In genomic region chr12:75482636-75483035, GRCh38 we compare ENCODE assay signal across 10 cellular contexts. TPM values are rescaled to one million over a fixed set of nuclear protein-coding genes. Genes with fewer than 3 reads are reported as not detected.
DNase-seq lines count a peak whose midpoint lies in the region; ATAC-seq, FAIRE-seq and TF ChIP-seq lines count a peak whose summit lies in the region.
"Had no signal": no experiment of that assay in that cellular context is flagged by ENCODE, and none has a peak within 500 bp of the region (broad histone marks: within the 10 kb centered on the region; RNA-seq: fewer than 3 reads in every experiment).

No MANE protein-coding gene starts in this region.

- H3K4me1 ChIP-seq in small intestine (ENCODE audit: control insufficient read depth in 2 of 2, insufficient read depth in 1 of 2, low read depth in 1 of 2, low read length in 1 of 2), result no peaks in the 10 kb centered on the region

- no peaks in the 10 kb centered on the region for H3K36me3 ChIP-seq in small intestine (ENCODE audit: control insufficient read depth in 2 of 2, insufficient read depth in 2 of 2, low read length in 2 of 2)

- ATAC-seq in HG03460 (IDR thresholded peaks at IDR 0.05; ENCODE audit: unreplicated experiment), result peak; percentile 21

- 29 to 60% (median 40%) methylated on average over 4 of the region's 4 CpGs for WGBS in small intestine, 3 donors

- TF ChIP-seq CTCF in coronary artery (IDR thresholded peaks at IDR 0.05), result no peak

- no peak for FAIRE-seq in small intestine (lab: Jason Lieb, UNC)

- H3K4me3 ChIP-seq in coronary artery (peak overlapping the region; percentile 67), small intestine (ENCODE audit: low read depth in 1 of 2, low read length in 2 of 2) (peak overlapping the region in 1 of 2 donors; percentile 10)

- H3K27me3 ChIP-seq in small intestine (ENCODE audit: control insufficient read depth in 2 of 2, insufficient read depth in 2 of 2, low read length in 2 of 2), result no peaks in the 10 kb centered on the region

- peak overlapping the region; percentile 73 to 81 for H3K27ac ChIP-seq in coronary artery
- peak overlapping the region in 1 of 2 donors; percentile 84 for H3K27ac ChIP-seq in small intestine (ENCODE audit: low read depth in 1 of 2, low read length in 1 of 2)

- H3K9me3 ChIP-seq in small intestine (ENCODE audit: control insufficient read depth, low read depth), result no peaks in the 10 kb centered on the region

- DNase-seq in NCI-H748 (lab: John Stamatoyannopoulos, UW; ENCODE audit: unreplicated experiment) (peak; percentile 27), NCI-H748 treated with DMSO at 0.1 percent for 48 hours (lab: John Stamatoyannopoulos, UW) (no peak), coronary artery (ENCODE audit: low spot score) (no peak), small intestine (peak; percentile 20), retina (no peak), cerebellar nuclear complex (lab: John Stamatoyannopoulos, UW) (no peak), NCI-H1930 (lab: John Stamatoyannopoulos, UW) (no peak)
- DNase-seq: activated CD8-positive, alpha-beta memory T cell treated with anti-CD3 and anti-CD28 coated beads, Interleukin-2, amount 50 U/mL, for 48 hours; NCI-H187 had no signal

RNA-seq across cellular contexts. Expression of gene GLIPR1, which starts 2.1 kb away (rescaled TPM):
- 1 to 10 TPM; 2.5 to 3.2 (median 2.7) TPM for polyA plus RNA-seq in small intestine

RNA-seq across cellular contexts. Expression of gene KRR1, which starts 28.8 kb away (rescaled TPM):
- 10 to 100 TPM in 2 of 3 donors, 1 to 10 TPM in 1; 10.0 to 21.1 (median 12.3) TPM for polyA plus RNA-seq in small intestine

Comparison
In these comparisons a context has a peak if more than half of its experiments do, and no peak if none do; other contexts are left out.
1. DNase-seq: peak in NCI-H748 (single experiment) and small intestine (single experiment); none in NCI-H748 treated with DMSO at 0.1 percent for 48 hours (single experiment), coronary artery (single experiment), retina (single experiment), cerebellar nuclear complex (0 of 2) and NCI-H1930 (0 of 2).